Comparison of ENCODE assay signal across 25 cellular contexts in genomic region chr1:1945782-1946393, GRCh38. TPM values are rescaled to one million over a fixed set of nuclear protein-coding genes. Genes with fewer than 3 reads are reported as not detected.
"Had no signal": no experiment of that assay in that cellular context is flagged by ENCODE, and none has a peak within 500 bp of the region (broad histone marks: within the 10 kb centered on the region; RNA-seq: fewer than 3 reads in every experiment).

No MANE protein-coding gene starts in this region.

- DNase-seq: activated CD4-positive, alpha-beta T cell treated with anti-CD3 and anti-CD28 coated beads for 48 hours; activated CD4-positive, alpha-beta T cell treated with anti-CD3 and anti-CD28 coated beads, Interleukin-2, amount 50 U/mL, for 4 hours; activated CD8-positive, alpha-beta memory T cell treated with anti-CD3 and anti-CD28 coated beads, Interleukin-2, amount 50 U/mL, for 48 hours; activated CD8-positive, alpha-beta T cell treated with anti-CD3 and anti-CD28 coated beads, Interleukin-2, amount 10 ng/mL, durations not matched to agents 7 days and 5 days; activated T-cell treated with anti-CD3 and anti-CD28 coated beads, Interleukin-2, amount 50 U/mL, for 1 hour; NCI-H1105; NCI-H1436; NCI-H1694 treated with DMSO at 0.1 percent for 48 hours; NCI-H2029 treated with DMSO at 0.1 percent for 48 hours; NCI-H345; NCI-H510A; NCI-H526 treated with DMSO at 0.1 percent for 48 hours; NCI-H82; SK-N-SH; T-helper 1 cell; WERI-Rb-1 had no signal

- H3K36me3 ChIP-seq: ascending aorta, MG63, SJCRH30, WERI-Rb-1 had no signal

- H3K4me1 ChIP-seq: ascending aorta had no signal

- H3K4me3 Mint-ChIP-seq: activated CD8-positive, alpha-beta T cell treated with anti-CD3 and anti-CD28 coated beads, Interleukin-2, amount 10 ng/mL, durations not matched to agents 7 days and 5 days; activated naive CD4-positive, alpha-beta T cell treated with anti-CD3 and anti-CD28 coated beads, Interleukin-2, amount 50 U/mL, for 24 hours had no signal

- ATAC-seq: activated CD4-positive, CD25-positive, alpha-beta regulatory T cell treated with anti-CD3 and anti-CD28 coated beads, Interleukin-2, amount 50 U/mL, for 24 hours; activated CD8-positive, alpha-beta T cell treated with anti-CD3 and anti-CD28 coated beads, Interleukin-2, amount 10 ng/mL, durations not matched to agents 7 days and 5 days; body of pancreas had no signal

- H3K9ac ChIP-seq: SK-N-SH had no signal

- H3K27me3 ChIP-seq: ascending aorta, body of pancreas, MG63 had no signal

- H3K27me3 Mint-ChIP-seq: activated naive CD4-positive, alpha-beta T cell treated with anti-CD3 and anti-CD28 coated beads, Interleukin-2, amount 50 U/mL, for 24 hours had no signal

- H3K27ac ChIP-seq: ascending aorta, body of pancreas, SJCRH30, WERI-Rb-1 had no signal

- H3K4me2 ChIP-seq: SK-N-SH had no signal

- H3K9me3 ChIP-seq: ascending aorta, body of pancreas, MG63, SK-N-SH had no signal

- H3K27ac Mint-ChIP-seq: activated CD8-positive, alpha-beta T cell treated with anti-CD3 and anti-CD28 coated beads, Interleukin-2, amount 10 ng/mL, durations not matched to agents 7 days and 5 days; activated naive CD4-positive, alpha-beta T cell treated with anti-CD3 and anti-CD28 coated beads, Interleukin-2, amount 50 U/mL, for 24 hours had no signal

- H3K4me3 ChIP-seq: ascending aorta, body of pancreas, MG63, SJCRH30 had no signal

- H3K36me3 Mint-ChIP-seq: activated naive CD4-positive, alpha-beta T cell treated with anti-CD3 and anti-CD28 coated beads, Interleukin-2, amount 50 U/mL, for 24 hours had no signal

- H3K4me1 Mint-ChIP-seq: activated naive CD4-positive, alpha-beta T cell treated with anti-CD3 and anti-CD28 coated beads, Interleukin-2, amount 50 U/mL, for 24 hours had no signal

RNA-seq across cellular contexts. Expression of gene TMEM52, which starts 26.8 kb away (rescaled TPM):
- total RNA-seq: ascending aorta; T-helper 2 cell treated with Interferon-gamma antibody and Interleukin-4, amounts not matched to agents 100 ng/mL and 5 ng/mL, for 36 hours had no signal

RNA-seq across cellular contexts. Expression of gene CALML6, which starts 30.8 kb away (rescaled TPM):
- total RNA-seq: ascending aorta, RPMI7951 had no signal

RNA-seq across cellular contexts. Expression of gene CFAP74, which starts 57.7 kb away (rescaled TPM):
- total RNA-seq: activated CD8-positive, alpha-beta T cell treated with anti-CD3 and anti-CD28 coated beads, Interleukin-2, amount 10 ng/mL, durations not matched to agents 7 days and 5 days; ascending aorta; OCI-LY7; RPMI7951; SJCRH30; T-helper 2 cell treated with Interferon-gamma antibody and Interleukin-4, amounts not matched to agents 100 ng/mL and 5 ng/mL, for 36 hours had no signal
- polyA plus RNA-seq: SK-N-SH had no signal
